ENCODE assay signal across 8 cellular contexts in the genomic region with DNA sequence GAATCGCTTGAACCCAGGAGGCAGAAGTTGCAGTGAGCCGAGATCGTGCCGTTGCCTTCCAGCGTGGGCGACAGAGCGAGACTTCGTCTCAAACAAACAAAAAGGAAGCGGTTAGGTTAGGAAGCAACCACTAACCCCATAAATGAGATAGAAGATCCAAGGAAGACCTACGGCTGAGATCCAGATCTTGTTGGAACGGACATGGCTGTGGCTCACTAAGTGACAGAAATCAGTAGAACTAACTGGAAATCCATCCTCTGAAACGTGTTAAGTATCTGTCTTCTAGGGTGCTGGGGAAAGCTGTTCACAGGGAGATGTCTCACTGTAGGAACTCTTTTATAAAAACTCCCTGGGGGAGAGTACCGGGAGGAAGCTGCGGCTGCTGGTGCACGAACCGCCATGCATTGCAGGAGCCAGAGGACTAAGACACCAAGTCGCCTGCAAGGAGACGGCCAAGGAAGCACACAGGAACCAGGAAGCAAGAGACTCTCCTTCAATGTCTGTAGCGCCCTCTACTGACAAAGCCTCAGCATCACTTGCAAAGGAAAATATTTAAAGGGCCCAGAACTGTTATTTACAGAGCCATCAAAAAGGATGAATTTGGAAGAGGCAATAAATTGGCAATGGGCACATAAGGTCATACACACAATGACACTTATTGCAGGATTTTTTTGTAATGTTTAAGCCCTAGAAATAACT. TPM values are rescaled to one million over a fixed set of nuclear protein-coding genes. Genes with fewer than 3 reads are reported as not detected.
DNase-seq lines count a peak whose midpoint lies in the region; ATAC-seq and TF ChIP-seq lines count a peak whose summit lies in the region.

No MANE protein-coding gene starts in this region.

- intact Hi-C loops in CD8-positive, alpha-beta T cell (cut with DNase I, micrococcal nuclease) = no loop called here
- intact Hi-C loops in prostate gland (cut with DNase I) = no loop called here

- no peak overlapping the region for H3K4me3 ChIP-seq in CD8-positive, alpha-beta T cell (ENCODE audit: low read depth, low read length)
- peak overlapping the region; percentile 55 for H3K4me3 ChIP-seq in MM.1S (ENCODE audit: low read length)
- no peak overlapping the region for H3K4me3 ChIP-seq in fibroblast of pulmonary artery (replicated peaks; ENCODE audit: low read depth, low read length)
- H3K4me3 ChIP-seq in prostate gland = no peak overlapping the region

- H3K4me3 Mint-ChIP-seq in CD8-positive, alpha-beta T cell = no peak overlapping the region

- peaks cover 2% of the 10 kb centered on the region for H3K4me1 Mint-ChIP-seq in CD8-positive, alpha-beta T cell (ENCODE audit: low read depth)

- DNase-seq in CD8-positive, alpha-beta T cell = peak in 3 of 7 experiments; percentile 21 to 35 (median 28)
- DNase-seq in MM.1S = peak; percentile 78
- DNase-seq in fibroblast of pulmonary artery (ENCODE audit: low read depth) = peak; percentile 83
- DNase-seq in prostate gland (ENCODE audit: low spot score) = peak; percentile 11
- no peak for DNase-seq in NCI-H1092 treated with DMSO at 0.1 percent for 48 hours (lab: John Stamatoyannopoulos, UW)

- POLR2A ChIA-PET in CD8-positive, alpha-beta T cell (lab: Charles Lee) = interaction anchor here (0.9 kb wide), 1 partner anchor 17 kb away, joined by 3 read pairs; a partner anchor contains a TSS

- H3K27ac Mint-ChIP-seq in CD8-positive, alpha-beta T cell = no peak overlapping the region

- H3K9me2 ChIP-seq in MM.1S (replicated peaks; ENCODE audit: insufficient read depth, low read length) = no peaks in the 10 kb centered on the region

- no peaks in the 10 kb centered on the region for H3K36me3 ChIP-seq in CD8-positive, alpha-beta T cell (ENCODE audit: insufficient read depth, low read length)
- H3K36me3 ChIP-seq in MM.1S (replicated peaks; ENCODE audit: insufficient read depth, low read length) (no peaks in the 10 kb centered on the region), prostate gland (no peaks in the 10 kb centered on the region)

- CTCF ChIA-PET in CD8-positive, alpha-beta T cell (lab: Charles Lee) = interaction anchor here (0.8 to 2.9 kb wide), 5 partner anchors 11 to 111 kb away, joined by 3 to 10 read pairs (median 9); a partner anchor contains a TSS

- WGBS in prostate gland = 73% methylated on average over 19 of the region's 19 CpGs

- H3K27me3 Mint-ChIP-seq in CD8-positive, alpha-beta T cell (ENCODE audit: low read depth) = no peaks in the 10 kb centered on the region

- no peaks in the 10 kb centered on the region for H3K27me3 ChIP-seq in CD8-positive, alpha-beta T cell (ENCODE audit: insufficient read depth, low read length)
- no peaks in the 10 kb centered on the region for H3K27me3 ChIP-seq in MM.1S (replicated peaks; ENCODE audit: insufficient read depth, low read length)
- H3K27me3 ChIP-seq in prostate gland (replicated peaks; ENCODE audit: insufficient read depth) = no peaks in the 10 kb centered on the region

- no peak for TF ChIP-seq CTCF in CD8-positive, alpha-beta T cell (IDR thresholded peaks at IDR 0.05)
- TF ChIP-seq CTCF in MM.1S (IDR thresholded peaks at IDR 0.05; ENCODE audit: low read length) (peak; percentile 88), VCaP (conservative IDR thresholded peaks at IDR 0.05) (peak; percentile 81), fibroblast of pulmonary artery (IDR thresholded peaks at IDR 0.05; ENCODE audit: low read length, missing control alignments) (peak; percentile 78), prostate gland (IDR thresholded peaks at IDR 0.05) (peak in 1 of 4 experiments; percentile 46)

- H2AFZ ChIP-seq in MM.1S (ENCODE audit: low read length) = peak overlapping the region; percentile 96

- H3K4me2 ChIP-seq in MM.1S (ENCODE audit: low read depth, low read length) = peak overlapping the region; percentile 75

- H3K9me3 Mint-ChIP-seq in CD8-positive, alpha-beta T cell = no peaks in the 10 kb centered on the region

- H3F3A ChIP-seq in MM.1S (ENCODE audit: insufficient read depth, low read length) = no peaks in the 10 kb centered on the region

- peak; percentile 40 for ATAC-seq in CD8-positive, alpha-beta T cell
- ATAC-seq in HG02642 (IDR thresholded peaks at IDR 0.05; ENCODE audit: poor library complexity, unreplicated experiment) = no peak

- H3K27ac ChIP-seq in CD8-positive, alpha-beta T cell (ENCODE audit: low read depth, low read length) = no peak overlapping the region
- H3K27ac ChIP-seq in MM.1S (ENCODE audit: low read length) (no peak overlapping the region), VCaP (peak overlapping the region; percentile 22; the same call in 1 of the 2 replicates), prostate gland (no peak overlapping the region)

- TF ChIP-seq POLR2A in GM19099 (IDR thresholded peaks at IDR 0.05; ENCODE audit: extremely low read depth, insufficient read length, low read depth) (peak; percentile 50), prostate gland (IDR thresholded peaks at IDR 0.05) (no peak)

- H4K20me1 ChIP-seq in MM.1S (ENCODE audit: insufficient read depth, low read length) = no peaks in the 10 kb centered on the region

- H3K79me2 ChIP-seq in MM.1S (ENCODE audit: low read length) = no peaks in the 10 kb centered on the region

- H3K36me3 Mint-ChIP-seq in CD8-positive, alpha-beta T cell = no peaks in the 10 kb centered on the region

- H3K4me1 ChIP-seq in CD8-positive, alpha-beta T cell (ENCODE audit: insufficient read depth, low read length) = no peaks in the 10 kb centered on the region
- no peaks in the 10 kb centered on the region for H3K4me1 ChIP-seq in MM.1S (ENCODE audit: low read length)
- H3K4me1 ChIP-seq in prostate gland (replicated peaks) = no peaks in the 10 kb centered on the region

- peak overlapping the region; percentile 10; the same call in 1 of the 2 replicates for H3K9ac ChIP-seq in MM.1S (ENCODE audit: low read length)

- H3K9me3 ChIP-seq in CD8-positive, alpha-beta T cell (ENCODE audit: low read length) = no peaks in the 10 kb centered on the region
- H3K9me3 ChIP-seq in MM.1S (replicated peaks; ENCODE audit: insufficient read depth, low read length) (no peaks in the 10 kb centered on the region), prostate gland (no peaks in the 10 kb centered on the region)

RNA-seq across cellular contexts. Expression of a gene that starts 16.9 kb away (rescaled TPM):
- total RNA-seq in CD8-positive, alpha-beta T cell = 10 to 100 TPM; 74.9 to 76.9 TPM
- 10 to 100 TPM; 18.0 to 19.3 TPM for total RNA-seq in prostate gland

RNA-seq across cellular contexts. Expression of a gene that starts 47.6 kb away (rescaled TPM):
- total RNA-seq in CD8-positive, alpha-beta T cell = 1 to 10 TPM; 5.2 to 6.1 TPM
- 1 to 10 TPM; 3.2 to 6.5 TPM for total RNA-seq in prostate gland

RNA-seq across cellular contexts. Expression of a gene that starts 51.4 kb away (rescaled TPM):
- total RNA-seq in CD8-positive, alpha-beta T cell = not detected
- total RNA-seq in prostate gland = 1 to 10 TPM in 1 of 2 donors, under 1 TPM in 1; 0.82 to 7.3 TPM
